8 cellular contexts compared by ENCODE assay signal in the genomic region with DNA sequence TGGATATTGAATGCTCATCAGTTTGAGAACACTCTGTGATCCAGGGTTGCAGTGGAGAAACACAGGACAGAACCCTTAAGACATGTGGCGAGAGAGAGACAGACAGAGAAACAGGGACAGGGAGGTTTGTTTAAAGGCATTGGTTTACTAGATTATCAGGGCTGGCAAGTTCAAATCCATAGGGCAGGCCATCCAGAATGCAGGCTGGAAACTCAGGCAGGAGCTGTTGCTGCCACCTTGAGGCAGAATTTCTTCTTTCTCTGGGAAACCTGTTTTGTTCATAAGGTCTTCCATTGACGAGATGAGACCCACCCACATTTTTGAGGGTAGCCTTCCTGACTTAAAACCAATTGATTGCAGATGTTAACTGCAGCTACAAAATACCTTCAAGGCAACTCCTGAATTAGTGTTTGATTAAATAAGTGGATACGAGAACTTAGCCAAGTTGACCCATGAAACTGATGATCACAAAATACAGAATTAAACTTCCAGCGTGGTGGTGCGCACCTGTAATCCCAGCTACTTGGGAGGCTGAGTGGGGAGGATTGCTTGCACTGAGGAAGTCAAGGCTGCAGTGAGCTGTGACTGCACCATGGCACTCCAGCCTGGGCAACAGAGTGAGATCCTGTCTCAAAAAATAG. TPM values are rescaled to one million over a fixed set of nuclear protein-coding genes. Genes with fewer than 3 reads are reported as not detected.
DNase-seq lines count a peak whose midpoint lies in the region; ATAC-seq and TF ChIP-seq lines count a peak whose summit lies in the region.

No MANE protein-coding gene starts in this region.

- in situ Hi-C loops in HAP-1 (cut with MboI; ENCODE audit: low sequenced_read_pairs), result loop anchor here (25.0 kb wide), 1 partner anchor 1090 kb away; no protein-coding TSS in a partner anchor
- in situ Hi-C loops in mammary epithelial cell (cut with MboI; ENCODE audit: low sequenced_read_pairs in 2 of 2), result loop anchor here in 1 of 2 donors (10.0 to 25.0 kb wide), 2 partner anchors 282 to 1090 kb away; no protein-coding TSS in a partner anchor

- H3K4me2 ChIP-seq in mammary epithelial cell (ENCODE audit: insufficient read depth, low read depth, low read length), result no peak overlapping the region

- H3K79me2 ChIP-seq in mammary epithelial cell (ENCODE audit: insufficient read depth, low read length), result no peaks in the 10 kb centered on the region

- no peak overlapping the region for H2AFZ ChIP-seq in mammary epithelial cell (ENCODE audit: low read depth, low read length)

- no peaks in the 10 kb centered on the region for H4K20me1 ChIP-seq in mammary epithelial cell (ENCODE audit: insufficient read depth, low read length)

- DNase-seq in COLO668 (lab: John Stamatoyannopoulos, UW; ENCODE audit: unreplicated experiment) (peak; percentile 61), HAP-1 (ENCODE audit: low spot score in 2 of 2) (peak; percentile 19 to 42), NCI-H526 treated with DMSO at 0.1 percent for 48 hours (lab: John Stamatoyannopoulos, UW) (peak; percentile 75), mammary epithelial cell (peak; percentile 40), left lung (no peak)
- no peak for DNase-seq in activated CD8-positive, alpha-beta memory T cell treated with anti-CD3 and anti-CD28 coated beads, Interleukin-2, amount 50 U/mL, for 4 hours
- DNase-seq in effector CD4-positive, alpha-beta T cell, result no peak

- CTCF ChIA-PET in mammary epithelial cell (lab: Charles Lee; ENCODE audit: low non-redundant PET), result interaction anchor here (0.5 kb wide), 1 partner anchor 15 kb away, joined by 4 read pairs; no protein-coding TSS in a partner anchor

- no TSS peak for BruUV-seq in mammary epithelial cell (replicated peaks; lab: Mats Ljungman, UMichigan)

- peak; percentile 58 for ATAC-seq in left lung
- no peak for ATAC-seq in HG02970 (IDR thresholded peaks at IDR 0.05; ENCODE audit: low FRiP score, unreplicated experiment)

- H3K9me3 ChIP-seq in HAP-1, result no peaks in the 10 kb centered on the region
- H3K9me3 ChIP-seq in mammary epithelial cell (replicated peaks; ENCODE audit: insufficient read depth, low read length), result no peaks in the 10 kb centered on the region
- no peaks in the 10 kb centered on the region for H3K9me3 ChIP-seq in left lung

- H3K9ac ChIP-seq in mammary epithelial cell (ENCODE audit: insufficient read depth, low read length), result no peak overlapping the region

- intact Hi-C loops in mammary epithelial cell (cut with micrococcal nuclease), result loop anchor here (1.0 to 2.0 kb wide), 4 partner anchors 285 to 1085 kb away; no protein-coding TSS in a partner anchor
- intact Hi-C loops in left lung (cut with DNase I), result no loop called here

- TF ChIP-seq CTCF in mammary epithelial cell (conservative IDR thresholded peaks at IDR 0.05 in 1 of 2, IDR thresholded peaks at IDR 0.05 in 1 of 2; ENCODE audit: extremely low read depth in 1 of 2, insufficient read depth in 1 of 2, low read depth in 1 of 2, low read length in 2 of 2) (peak; percentile 56 to 74), left lung (IDR thresholded peaks at IDR 0.05) (peak; percentile 9 to 31)

- no peaks in the 10 kb centered on the region for H3K4me1 ChIP-seq in HAP-1
- H3K4me1 ChIP-seq in mammary epithelial cell (ENCODE audit: insufficient read depth, low read length), result no peaks in the 10 kb centered on the region
- H3K4me1 ChIP-seq in left lung, result no peaks in the 10 kb centered on the region

- WGBS in mammary epithelial cell (ENCODE audit: low coverage, missing lambda C conversion rate), result 51% methylated on average over 5 of the region's 5 CpGs

- dilution Hi-C loops in mammary epithelial cell (cut with HindIII; ENCODE audit: low sequenced_read_pairs), result loop anchor here (10.0 kb wide), 1 partner anchor 1082 kb away; no protein-coding TSS in a partner anchor

- peaks cover 3% of the 10 kb centered on the region; the same call in 1 of the 2 replicates for H3K27me3 ChIP-seq in HAP-1 (ENCODE audit: low read depth)
- no peaks in the 10 kb centered on the region for H3K27me3 ChIP-seq in mammary epithelial cell (ENCODE audit: insufficient read depth, low read length)
- H3K27me3 ChIP-seq in left lung, result peaks cover 0 to 61% of the 10 kb centered on the region in 2 donors

- H3K27ac ChIP-seq in mammary epithelial cell (ENCODE audit: insufficient read depth, low read depth, low read length), result no peak overlapping the region
- no peak overlapping the region for H3K27ac ChIP-seq in left lung

- no peaks in the 10 kb centered on the region for H3K36me3 ChIP-seq in HAP-1 (replicated peaks)
- no peaks in the 10 kb centered on the region for H3K36me3 ChIP-seq in mammary epithelial cell (ENCODE audit: insufficient read depth, low read length)
- no peaks in the 10 kb centered on the region for H3K36me3 ChIP-seq in left lung

- H3K4me3 ChIP-seq in HAP-1 (no peak overlapping the region), mammary epithelial cell (replicated peaks in 1 of 3; ENCODE audit: insufficient read depth in 1 of 3, low read depth in 2 of 3, low read length in 3 of 3) (no peak overlapping the region), left lung (no peak overlapping the region)

RNA-seq across cellular contexts. Expression of a gene that starts 55.9 kb away (rescaled TPM):
- total RNA-seq in mammary epithelial cell (10 to 100 TPM; 57.2 to 96.1 TPM), left lung (10 to 100 TPM; 37.5 to 49.5 TPM)
- 83.5 TPM for polyA plus RNA-seq in mammary epithelial cell
- 118 TPM for polyA minus RNA-seq in mammary epithelial cell

RNA-seq across cellular contexts. Expression of a gene that starts 56.3 kb away (rescaled TPM):
- 10 to 100 TPM; 21.8 to 31.8 TPM for total RNA-seq in mammary epithelial cell
- 23.2 TPM for polyA plus RNA-seq in mammary epithelial cell
- 9.3 TPM for polyA minus RNA-seq in mammary epithelial cell
- 10 to 100 TPM; 10.1 to 14.5 TPM for total RNA-seq in left lung

Comparison
In these comparisons a context has a peak if more than half of its experiments do, and no peak if none do; other contexts are left out.
1. DNase-seq: peak in COLO668 (single experiment), HAP-1 (2 of 2), NCI-H526 treated with DMSO at 0.1 percent for 48 hours (single experiment) and mammary epithelial cell (single experiment); none in left lung (0 of 2), activated CD8-positive, alpha-beta memory T cell treated with anti-CD3 and anti-CD28 coated beads, Interleukin-2, amount 50 U/mL, for 4 hours (single experiment) and effector CD4-positive, alpha-beta T cell (single experiment).